In genomic region chr9:86413966-86414880, GRCh38 we compare ENCODE assay signal across 8 cellular contexts.
DNase-seq lines count a peak whose midpoint lies in the region; ATAC-seq and TF ChIP-seq lines count a peak whose summit lies in the region.

No MANE protein-coding gene starts in this region.

- H3K4me1 Mint-ChIP-seq in chondrocyte (ENCODE audit: low read depth): no peaks in the 10 kb centered on the region

- H3K56ac ChIP-seq in mesendoderm (ENCODE audit: low read length): no peak overlapping the region

- H3K27ac Mint-ChIP-seq in chondrocyte (ENCODE audit: unreplicated experiment): no peak overlapping the region

- DNase-seq in NOMO-1 treated with DMSO at 0.1 percent for 48 hours (lab: John Stamatoyannopoulos, UW; ENCODE audit: unreplicated experiment) (peak; percentile 1), NOMO-1 (lab: John Stamatoyannopoulos, UW; ENCODE audit: unreplicated experiment in 2 of 2) (no peak), NCI-H1694 (lab: John Stamatoyannopoulos, UW) (peak; percentile 11), chondrocyte (ENCODE audit: low spot score) (no peak), mesendoderm (peak; percentile 30), activated gamma-delta T cell (lab: John Stamatoyannopoulos, UW) (no peak)

- ATAC-seq in HG03521 (IDR thresholded peaks at IDR 0.05; ENCODE audit: unreplicated experiment) (no peak), GM19395 (IDR thresholded peaks at IDR 0.05; ENCODE audit: unreplicated experiment) (no peak)

- H3K4me3 Mint-ChIP-seq in chondrocyte (ENCODE audit: unreplicated experiment): no peak overlapping the region

- peak; percentile 95 for TF ChIP-seq CTCF in chondrocyte (IDR thresholded peaks at IDR 0.05)

- H3K9me3 Mint-ChIP-seq in chondrocyte (ENCODE audit: low read depth): no peaks in the 10 kb centered on the region

- no peaks in the 10 kb centered on the region for H3K36me3 Mint-ChIP-seq in chondrocyte (ENCODE audit: low read depth)

- H4K5ac ChIP-seq in mesendoderm (ENCODE audit: low read length): no peak overlapping the region

- H3K79me1 ChIP-seq in mesendoderm (ENCODE audit: low read length): no peaks in the 10 kb centered on the region

- H3K18ac ChIP-seq in mesendoderm (ENCODE audit: low read length): no peak overlapping the region

- H3K9ac ChIP-seq in mesendoderm (ENCODE audit: low read length): no peak overlapping the region

- H3K27me3 Mint-ChIP-seq in chondrocyte (ENCODE audit: low read depth): no peaks in the 10 kb centered on the region

- no peak overlapping the region for H2AK5ac ChIP-seq in mesendoderm (ENCODE audit: low read length)

- no peak overlapping the region for H3K4me3 ChIP-seq in mesendoderm (ENCODE audit: low read length)

- no peaks in the 10 kb centered on the region for H3K79me2 ChIP-seq in mesendoderm (ENCODE audit: control insufficient read depth, insufficient read depth, low read length)

- no peak overlapping the region for H4K8ac ChIP-seq in mesendoderm (ENCODE audit: low read depth, low read length)

- no peak overlapping the region for H3K23ac ChIP-seq in mesendoderm (ENCODE audit: low read length)

- no peak overlapping the region for H2BK120ac ChIP-seq in mesendoderm (ENCODE audit: low read depth, low read length)

- no peak overlapping the region for H3K4me2 ChIP-seq in mesendoderm (ENCODE audit: low read length)

- peaks cover 8% of the 10 kb centered on the region for H3K27me3 ChIP-seq in mesendoderm (ENCODE audit: insufficient read depth, low read length, poor library complexity)

- no peak overlapping the region for H2BK5ac ChIP-seq in mesendoderm (ENCODE audit: low read length)

- H3K36me3 ChIP-seq in mesendoderm (ENCODE audit: control insufficient read depth, insufficient read depth, low read length): no peaks in the 10 kb centered on the region

- H3K4me1 ChIP-seq in mesendoderm (ENCODE audit: control insufficient read depth, low read depth, low read length): no peaks in the 10 kb centered on the region

- no peak overlapping the region for H3K27ac ChIP-seq in mesendoderm (ENCODE audit: low read depth, low read length)

- no peak overlapping the region for H2BK15ac ChIP-seq in mesendoderm (replicated peaks; ENCODE audit: low read depth)

- no CpG with 5 or more reads among the region's 10 CpGs for WGBS in mesendoderm (ENCODE audit: extremely low coverage, insufficient coverage, low lambda C conversion rate)

- no peak overlapping the region for H3K4ac ChIP-seq in mesendoderm (ENCODE audit: low read depth, low read length)

Comparison
In these comparisons a context has a peak if more than half of its experiments do, and no peak if none do; other contexts are left out.
1. DNase-seq: peak in NOMO-1 treated with DMSO at 0.1 percent for 48 hours (single experiment), NCI-H1694 (single experiment) and mesendoderm (single experiment); none in NOMO-1 (0 of 2), chondrocyte (single experiment) and activated gamma-delta T cell (single experiment).